12 cellular contexts compared by ENCODE assay signal in the genomic region with DNA sequence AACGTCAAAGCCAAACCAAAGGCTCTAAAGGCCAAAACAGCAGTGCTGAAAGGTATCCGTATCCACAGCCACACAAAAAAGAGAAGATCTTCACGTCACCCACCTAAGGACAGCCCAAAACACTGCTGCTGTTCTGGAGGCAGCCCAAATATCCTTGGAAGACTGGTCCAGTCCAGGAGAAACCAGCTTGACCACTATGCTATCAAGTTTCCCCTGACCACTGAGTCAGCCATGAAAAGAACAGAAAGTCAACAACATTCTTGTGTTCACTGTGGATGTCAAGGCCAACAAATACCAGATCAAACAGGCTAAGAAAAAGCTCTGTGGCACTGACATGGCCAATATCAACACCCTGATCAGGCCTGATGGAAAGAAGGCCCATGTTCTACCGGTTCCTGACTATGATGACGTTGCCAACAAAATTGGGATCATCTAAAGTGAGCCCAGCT. TPM values are rescaled to one million over a fixed set of nuclear protein-coding genes. Genes with fewer than 3 reads are reported as not detected.
DNase-seq lines count a peak whose midpoint lies in the region; ATAC-seq, FAIRE-seq and TF ChIP-seq lines count a peak whose summit lies in the region.
"Had no signal": no experiment of that assay in that cellular context is flagged by ENCODE, and none has a peak within 500 bp of the region (broad histone marks: within the 10 kb centered on the region; RNA-seq: fewer than 3 reads in every experiment).

No MANE protein-coding gene starts in this region.

- POLR2A ChIA-PET in K562 (lab: Yijun Ruan, JAX) (interaction anchor here (1.8 to 2.2 kb wide), 2 partner anchors 9 to 12 kb away, joined by 4 to 5 read pairs; no protein-coding TSS in a partner anchor), HepG2 (lab: Yijun Ruan, JAX) (interaction anchor here (1.1 to 1.5 kb wide), 3 partner anchors 8 to 121 kb away, joined by 3 to 11 read pairs (median 4); partner anchors contain the start of genes ARID4B and GGPS1)

- no peak for TF ChIP-seq CTCF in HFFc6 (IDR thresholded peaks at IDR 0.05)
- no peak for TF ChIP-seq CTCF in K562 (IDR thresholded peaks at IDR 0.05 in 2 of 3, conservative IDR thresholded peaks at IDR 0.05 in 1 of 3; ENCODE audit: insufficient read depth in 2 of 3, low read depth in 1 of 3, low read length in 3 of 3)
- no peak for TF ChIP-seq CTCF in HepG2 (CRISPR knock-in tag; IDR thresholded peaks at IDR 0.05)
- TF ChIP-seq CTCF in spleen (IDR thresholded peaks at IDR 0.05 in 8 of 11, conservative IDR thresholded peaks at IDR 0.05 in 3 of 11): no peak

- intact Hi-C loops in K562 (cut with micrococcal nuclease) (no loop called here), HepG2 (cut with micrococcal nuclease; ENCODE audit: unreplicated experiment) (no loop called here), spleen (cut with DNase I; ENCODE audit: low total_unique reads) (no loop called here)

- FAIRE-seq in K562 (lab: Jason Lieb, UNC) (peak; percentile 6), HepG2 (lab: Jason Lieb, UNC) (peak; percentile 85)

- TF ChIP-seq EP300 in K562 (IDR thresholded peaks at IDR 0.05; ENCODE audit: low read length): no peak
- TF ChIP-seq EP300 in HepG2 (IDR thresholded peaks at IDR 0.05; ENCODE audit: low read depth in 2 of 2, low read length in 2 of 2): peak in 1 of 2 experiments; percentile 85; a peak in 2 of 4 replicates
- TF ChIP-seq EP300 in HepG2 (CRISPR knock-in tag; IDR thresholded peaks at IDR 0.05; ENCODE audit: borderline replicate concordance): peak; percentile 84

- TF ChIP-seq RAD21 in K562 (CRISPR knock-in tag; conservative IDR thresholded peaks at IDR 0.05 in 1 of 2, IDR thresholded peaks at IDR 0.05 in 1 of 2) (no peak), HepG2 (CRISPR knock-in tag; IDR thresholded peaks at IDR 0.05) (no peak)

- peak overlapping the region; percentile 61 for H3K27ac Mint-ChIP-seq in HFFc6

- peaks cover 5% of the 10 kb centered on the region; the same call in 1 of the 2 replicates for H3K36me3 Mint-ChIP-seq in HFFc6 (ENCODE audit: low read depth)

- H3K79me2 ChIP-seq in ACC112 (ENCODE audit: control insufficient read depth, insufficient read depth, low read length, unreplicated experiment) (peaks cover 76% of the 10 kb centered on the region), K562 (ENCODE audit: control insufficient read depth, insufficient read depth, low read length) (peaks cover 96% of the 10 kb centered on the region), HepG2 (ENCODE audit: insufficient read depth, low read length) (peaks cover 90% of the 10 kb centered on the region)

- H3K27me3 ChIP-seq in ACC112 (ENCODE audit: insufficient read depth, low read length): no peaks in the 10 kb centered on the region
- H3K27me3 ChIP-seq in K562 (ENCODE audit: control insufficient read depth in 2 of 2, insufficient read depth in 2 of 2, low read length in 2 of 2): no peaks in the 10 kb centered on the region
- no peaks in the 10 kb centered on the region for H3K27me3 ChIP-seq in HepG2 (ENCODE audit: control insufficient read depth in 1 of 2, insufficient read depth in 2 of 2, low read length in 2 of 2)
- H3K27me3 ChIP-seq in spleen (replicated peaks in 1 of 7): no peaks in the 10 kb centered on the region

- BruUV-seq in K562 (replicated peaks; lab: Mats Ljungman, UMichigan): no TSS peak
- BruUV-seq in HepG2 (replicated peaks; lab: Mats Ljungman, UMichigan): no TSS peak

- peaks cover 3% of the 10 kb centered on the region for H3K9me1 ChIP-seq in K562 (ENCODE audit: control insufficient read depth, insufficient read depth, low read length)

- peak overlapping the region; percentile 24 for H3K4me2 ChIP-seq in K562 (ENCODE audit: insufficient read depth, low read length)
- peak overlapping the region; percentile 54 for H3K4me2 ChIP-seq in HepG2 (ENCODE audit: low read depth, low read length)

- H3K9me3 ChIP-seq in K562 (replicated peaks; ENCODE audit: control insufficient read depth, insufficient read depth, low read depth, low read length) (no peaks in the 10 kb centered on the region), HepG2 (ENCODE audit: low read length) (no peaks in the 10 kb centered on the region), spleen (peaks cover 0 to 20% (median 10%) of the 10 kb centered on the region in 8 donors)

- H4K20me1 ChIP-seq in K562 (replicated peaks; ENCODE audit: control insufficient read depth, insufficient read depth, low read length): peaks cover 21% of the 10 kb centered on the region; the same call in 1 of the 2 replicates
- peaks cover 36% of the 10 kb centered on the region for H4K20me1 ChIP-seq in HepG2 (ENCODE audit: insufficient read depth, low read length)

- H3K27me3 Mint-ChIP-seq in HFFc6 (ENCODE audit: insufficient read depth): no peaks in the 10 kb centered on the region; the same call in 1 of the 2 replicates

- H3K27ac ChIP-seq in ACC112 (ENCODE audit: low read depth, low read length): peak overlapping the region; percentile 38
- peak overlapping the region; percentile 54 for H3K27ac ChIP-seq in K562 (ENCODE audit: extremely low read depth, low read depth, low read length)
- H3K27ac ChIP-seq in HepG2 (ENCODE audit: extremely low read length, insufficient read depth, low read length): peak overlapping the region; percentile 57
- peak overlapping the region in 4 of 8 donors; percentile 36 to 69 (median 47) for H3K27ac ChIP-seq in spleen
- H3K27ac ChIP-seq: WERI-Rb-1 had no signal

- H2AFZ ChIP-seq in ACC112 (ENCODE audit: low read length, unreplicated experiment) (no peak overlapping the region), K562 (ENCODE audit: low read depth, low read length) (no peak overlapping the region), HepG2 (ENCODE audit: low read length) (no peak overlapping the region)

- no peaks in the 10 kb centered on the region for H3K9me3 Mint-ChIP-seq in HFFc6

- H3K36me3 ChIP-seq in ACC112 (ENCODE audit: insufficient read depth, low read length) (peaks cover 3% of the 10 kb centered on the region; the same call in 1 of the 2 replicates), K562 (ENCODE audit: control insufficient read depth, insufficient read depth, low read length) (no peaks in the 10 kb centered on the region), HepG2 (replicated peaks in 1 of 2; ENCODE audit: control insufficient read depth in 1 of 2, insufficient read depth in 2 of 2, low read length in 2 of 2) (no peaks in the 10 kb centered on the region), spleen (no peaks in the 10 kb centered on the region)

- H3K4me3 ChIP-seq in ACC112 (ENCODE audit: low read depth, low read length) (no peak overlapping the region), K562 (no peak overlapping the region), HepG2 (replicated peaks in 1 of 3; ENCODE audit: insufficient read depth in 1 of 3, low read depth in 2 of 3, low read length in 3 of 3) (no peak overlapping the region), spleen (no peak overlapping the region)

- ATAC-seq in K562 (peak; percentile 7), HepG2 (peak; percentile 97), GM18517 (IDR thresholded peaks at IDR 0.05; ENCODE audit: unreplicated experiment) (no peak)
- ATAC-seq: right cardiac atrium had no signal

- peak; percentile 10 for DNase-seq in HFFc6
- DNase-seq in K562 (ENCODE audit: extremely low read depth in 1 of 4, low spot score in 3 of 4): peak in 1 of 4 experiments; percentile 51
- peak; percentile 92 for DNase-seq in HepG2 (ENCODE audit: low spot score)
- no peak for DNase-seq in NCI-H2081 (lab: John Stamatoyannopoulos, UW)
- DNase-seq in spleen: no peak
- no peak for DNase-seq in C1 segment of cervical spinal cord (lab: John Stamatoyannopoulos, UW)
- DNase-seq: KG1; right cardiac atrium; stimulated activated naive CD4-positive, alpha-beta T cell; WERI-Rb-1 had no signal

- H3K4me1 Mint-ChIP-seq in HFFc6 (ENCODE audit: low read depth): peaks cover 25% of the 10 kb centered on the region

- CTCF ChIA-PET in K562 (lab: Yijun Ruan, JAX; ENCODE audit: low intra/inter-chr PET ratio) (no interaction called here), HepG2 (lab: Yijun Ruan, JAX; ENCODE audit: low intra/inter-chr PET ratio, low total read pairs) (no interaction called here)

- H3K9ac ChIP-seq in K562 (ENCODE audit: insufficient read depth in 1 of 2, low read depth in 2 of 2, low read length in 2 of 2) (peak overlapping the region; percentile 9 to 74; a peak in 1 of 4 replicates), HepG2 (ENCODE audit: insufficient read depth, low read depth, low read length) (no peak overlapping the region)

- no peak overlapping the region for H3K4me3 Mint-ChIP-seq in HFFc6

- in situ Hi-C loops in K562 (cut with MboI): no loop called here
- in situ Hi-C loops in HepG2 (cut with HindIII; ENCODE audit: extremely low pct_ligation_motif_present, low pct_unique_long_range_greater_than_20kb): no loop called here

- no peak for TF ChIP-seq POLR2A in K562 (conservative IDR thresholded peaks at IDR 0.05)
- no peak for TF ChIP-seq POLR2A in HepG2 (IDR thresholded peaks at IDR 0.05; ENCODE audit: insufficient read depth in 1 of 2, low read depth in 2 of 2, low read length in 2 of 2)
- no peak for TF ChIP-seq POLR2A in spleen (IDR thresholded peaks at IDR 0.05)

- H3K4me1 ChIP-seq in ACC112 (ENCODE audit: control insufficient read depth, insufficient read depth, low read length, unreplicated experiment) (peaks cover 3% of the 10 kb centered on the region), K562 (replicated peaks in 1 of 2; ENCODE audit: control insufficient read depth in 2 of 2, insufficient read depth in 2 of 2, low read length in 2 of 2) (peaks cover 17 to 37% of the 10 kb centered on the region in 2 experiments), HepG2 (ENCODE audit: insufficient read depth, low read length) (peaks cover 71% of the 10 kb centered on the region), spleen (peaks cover 12 to 97% (median 75%) of the 10 kb centered on the region in 6 donors)

- WGBS in K562 (ENCODE audit: insufficient coverage, low coverage, missing lambda C conversion rate): 53% methylated on average over 5 of the region's 5 CpGs
- WGBS in HepG2 (ENCODE audit: low lambda C conversion rate): 28% methylated on average over 5 of the region's 5 CpGs
- WGBS in spleen, 5 donors: 91 to 97% (median 93%) methylated on average over 5 of the region's 5 CpGs

RNA-seq across cellular contexts. Expression of gene ARID4B, which starts 32.1 kb away (rescaled TPM):
- 10 to 100 TPM; 19.4 to 22.8 (median 20.5) TPM for total RNA-seq in HFFc6 (2021; fragmentation: NEBNext Ultra II Directional; extraction: Animal tissue kit (Norgen Biotek cat#: 25700))
- 87.6 and 197 TPM in 2 replicates for total RNA-seq in K562 (2011; cell fraction: chromatin; rRNA removed; ENCODE audit: low replicate concordance)
- total RNA-seq in K562 (2011; cell fraction: nucleolus; rRNA removed): 58.9 and 75.1 TPM in 2 replicates
- 72.0 and 86.5 TPM in 2 replicates for total RNA-seq in K562 (2011; cell fraction: nucleoplasm; rRNA removed)
- 23.6 and 37.2 TPM in 2 replicates for total RNA-seq in K562 (2014; rRNA removed)
- total RNA-seq in K562 (2014; rRNA removed; fragmentation: Illumina TruSeq; extraction: Trizol): 37.9 and 42.9 TPM in 2 replicates
- total RNA-seq in K562 (2015; rRNA removed; fragmentation: Illumina TruSeq; extraction: Trizol): 33.3 and 38.9 TPM in 2 replicates
- total RNA-seq in K562 (2021): 24.2 and 24.4 TPM in 2 replicates
- polyA plus RNA-seq in K562 (2011; rRNA removed): 12.3 and 17.7 TPM in 2 replicates
- polyA plus RNA-seq in K562 (2011; cell fraction: cytosol; rRNA removed): 2.4 and 4.6 TPM in 2 replicates
- polyA plus RNA-seq in K562 (2011; cell fraction: nucleus; rRNA removed): 22.1 and 25.6 TPM in 2 replicates
- 12.7 and 14.0 TPM in 2 replicates for polyA plus RNA-seq in K562 (2012)
- polyA plus RNA-seq in K562 (2014; fragmentation: Illumina TruSeq; extraction: Trizol): 16.9 and 18.5 TPM in 2 replicates
- polyA plus RNA-seq in K562 (2014; fragmentation: Nextera tagmentation; extraction: Ambion mirVana): 10 to 100 TPM in 1 of 2 experiments, 1 to 10 TPM in 1; 8.4 to 11.8 TPM
- polyA plus RNA-seq in K562 (2014; rRNA removed): 13.1 and 14.3 TPM in 2 replicates
- polyA minus RNA-seq in K562 (2011; rRNA and poly(A)+ RNA removed): 50.5 and 54.9 TPM in 2 replicates
- 16.7 and 29.3 TPM in 2 replicates for polyA minus RNA-seq in K562 (2011; cell fraction: cytosol; rRNA and poly(A)+ RNA removed)
- polyA minus RNA-seq in K562 (2011; cell fraction: nucleus; rRNA and poly(A)+ RNA removed): 34.6 and 80.0 TPM in 2 replicates
- total RNA-seq in HepG2 (2016; rRNA removed; fragmentation: Illumina TruSeq; extraction: Trizol): 24.6 and 26.9 TPM in 2 replicates
- 3.6 and 6.4 TPM in 2 replicates for total RNA-seq in HepG2 (2016; cell fraction: cytosol; rRNA removed; fragmentation: Illumina TruSeq; extraction: Trizol; ENCODE audit: low read depth)
- total RNA-seq in HepG2 (2016; cell fraction: insoluble cytoplasmic fraction; rRNA removed; fragmentation: Illumina TruSeq; extraction: Trizol): 25.3 and 26.7 TPM in 2 replicates
- total RNA-seq in HepG2 (2016; cell fraction: membrane; rRNA removed; fragmentation: Illumina TruSeq; extraction: Trizol): 6.4 and 8.2 TPM in 2 replicates
- total RNA-seq in HepG2 (2016; cell fraction: nucleus; rRNA removed; fragmentation: Illumina TruSeq; extraction: Trizol): 40.1 and 45.0 TPM in 2 replicates
- 7.2 and 9.7 TPM in 2 replicates for polyA plus RNA-seq in HepG2 (2011; rRNA removed)
- polyA plus RNA-seq in HepG2 (2011; cell fraction: cytosol; rRNA removed): 3.3 and 4.4 TPM in 2 replicates
- 12.9 and 13.1 TPM in 2 replicates for polyA plus RNA-seq in HepG2 (2011; cell fraction: nucleus; rRNA removed)
- polyA plus RNA-seq in HepG2 (2012): 13.4 and 18.5 TPM in 2 replicates
- 0.25 and 0.27 TPM in 2 replicates for polyA plus RNA-seq in HepG2 (2016; cell fraction: cytosol; fragmentation: Illumina TruSeq; extraction: Trizol; ENCODE audit: low read depth)
- polyA plus RNA-seq in HepG2 (2016; cell fraction: insoluble cytoplasmic fraction; fragmentation: Illumina TruSeq; extraction: Trizol; ENCODE audit: low read depth): 14.8 and 15.4 TPM in 2 replicates
- 0.92 and 0.98 TPM in 2 replicates for polyA plus RNA-seq in HepG2 (2016; cell fraction: membrane; fragmentation: Illumina TruSeq; extraction: Trizol; ENCODE audit: low read depth)
- 30.0 and 32.3 TPM in 2 replicates for polyA plus RNA-seq in HepG2 (2016; cell fraction: nucleus; fragmentation: Illumina TruSeq; extraction: Trizol; ENCODE audit: insufficient read depth, low read depth)
- polyA minus RNA-seq in HepG2 (2011; rRNA and poly(A)+ RNA removed; ENCODE audit: low replicate concordance): 9.7 and 16.5 TPM in 2 replicates
- 10.8 and 14.8 TPM in 2 replicates for polyA minus RNA-seq in HepG2 (2011; cell fraction: cytosol; rRNA and poly(A)+ RNA removed)
- polyA minus RNA-seq in HepG2 (2011; cell fraction: nucleus; rRNA and poly(A)+ RNA removed): 73.5 and 86.1 TPM in 2 replicates
- total RNA-seq in spleen: 10 to 100 TPM; 61.4 to 82.0 (median 67.5) TPM
- polyA plus RNA-seq in spleen: 10 to 100 TPM; 13.2 to 21.0 (median 20.5) TPM

RNA-seq across cellular contexts. Expression of gene GGPS1, which starts 32.4 kb away (rescaled TPM):
- total RNA-seq in HFFc6 (2021; fragmentation: NEBNext Ultra II Directional; extraction: Animal tissue kit (Norgen Biotek cat#: 25700)): 10 to 100 TPM; 24.9 to 31.0 (median 26.7) TPM
- 7.8 and 28.4 TPM in 2 replicates for total RNA-seq in K562 (2011; cell fraction: chromatin; rRNA removed; ENCODE audit: low replicate concordance)
- total RNA-seq in K562 (2011; cell fraction: nucleolus; rRNA removed): 5.3 and 8.7 TPM in 2 replicates
- total RNA-seq in K562 (2011; cell fraction: nucleoplasm; rRNA removed): 15.0 and 24.5 TPM in 2 replicates
- total RNA-seq in K562 (2014; rRNA removed): 18.8 and 29.7 TPM in 2 replicates
- total RNA-seq in K562 (2014; rRNA removed; fragmentation: Illumina TruSeq; extraction: Trizol): 50.3 and 66.8 TPM in 2 replicates
- 35.6 and 36.7 TPM in 2 replicates for total RNA-seq in K562 (2015; rRNA removed; fragmentation: Illumina TruSeq; extraction: Trizol)
- total RNA-seq in K562 (2021): 56.3 and 59.1 TPM in 2 replicates
- 79.2 and 98.2 TPM in 2 replicates for polyA plus RNA-seq in K562 (2011; rRNA removed)
- 25.8 and 49.3 TPM in 2 replicates for polyA plus RNA-seq in K562 (2011; cell fraction: cytosol; rRNA removed)
- polyA plus RNA-seq in K562 (2011; cell fraction: nucleus; rRNA removed): 17.2 and 24.5 TPM in 2 replicates
- 39.7 and 48.5 TPM in 2 replicates for polyA plus RNA-seq in K562 (2012)
- polyA plus RNA-seq in K562 (2014; fragmentation: Illumina TruSeq; extraction: Trizol): 70.4 and 72.1 TPM in 2 replicates
- polyA plus RNA-seq in K562 (2014; fragmentation: Nextera tagmentation; extraction: Ambion mirVana): 100 to 1,000 TPM in 1 of 2 experiments, 10 to 100 TPM in 1; 97.8 to 104 TPM
- 45.5 and 47.2 TPM in 2 replicates for polyA plus RNA-seq in K562 (2014; rRNA removed)
- polyA minus RNA-seq in K562 (2011; rRNA and poly(A)+ RNA removed): 53.9 and 65.6 TPM in 2 replicates
- 21.8 and 24.4 TPM in 2 replicates for polyA minus RNA-seq in K562 (2011; cell fraction: cytosol; rRNA and poly(A)+ RNA removed)
- polyA minus RNA-seq in K562 (2011; cell fraction: nucleus; rRNA and poly(A)+ RNA removed): 6.7 and 18.1 TPM in 2 replicates
- total RNA-seq in HepG2 (2016; rRNA removed; fragmentation: Illumina TruSeq; extraction: Trizol): 42.6 and 59.1 TPM in 2 replicates
- 21.5 and 21.8 TPM in 2 replicates for total RNA-seq in HepG2 (2016; cell fraction: cytosol; rRNA removed; fragmentation: Illumina TruSeq; extraction: Trizol; ENCODE audit: low read depth)
- 38.1 and 62.2 TPM in 2 replicates for total RNA-seq in HepG2 (2016; cell fraction: insoluble cytoplasmic fraction; rRNA removed; fragmentation: Illumina TruSeq; extraction: Trizol)
- 37.1 and 44.7 TPM in 2 replicates for total RNA-seq in HepG2 (2016; cell fraction: membrane; rRNA removed; fragmentation: Illumina TruSeq; extraction: Trizol)
- 11.9 and 16.2 TPM in 2 replicates for total RNA-seq in HepG2 (2016; cell fraction: nucleus; rRNA removed; fragmentation: Illumina TruSeq; extraction: Trizol)
- 25.8 and 28.8 TPM in 2 replicates for polyA plus RNA-seq in HepG2 (2011; rRNA removed)
- 12.9 and 22.2 TPM in 2 replicates for polyA plus RNA-seq in HepG2 (2011; cell fraction: cytosol; rRNA removed)
- 4.4 and 11.2 TPM in 2 replicates for polyA plus RNA-seq in HepG2 (2011; cell fraction: nucleus; rRNA removed)
- 30.9 and 36.8 TPM in 2 replicates for polyA plus RNA-seq in HepG2 (2012)
- polyA plus RNA-seq in HepG2 (2016; cell fraction: cytosol; fragmentation: Illumina TruSeq; extraction: Trizol; ENCODE audit: low read depth): 11.2 and 11.4 TPM in 2 replicates
- 59.2 and 60.3 TPM in 2 replicates for polyA plus RNA-seq in HepG2 (2016; cell fraction: insoluble cytoplasmic fraction; fragmentation: Illumina TruSeq; extraction: Trizol; ENCODE audit: low read depth)
- 29.1 and 29.2 TPM in 2 replicates for polyA plus RNA-seq in HepG2 (2016; cell fraction: membrane; fragmentation: Illumina TruSeq; extraction: Trizol; ENCODE audit: low read depth)
- 24.5 and 28.8 TPM in 2 replicates for polyA plus RNA-seq in HepG2 (2016; cell fraction: nucleus; fragmentation: Illumina TruSeq; extraction: Trizol; ENCODE audit: insufficient read depth, low read depth)
- 17.0 and 17.9 TPM in 2 replicates for polyA minus RNA-seq in HepG2 (2011; rRNA and poly(A)+ RNA removed; ENCODE audit: low replicate concordance)
- polyA minus RNA-seq in HepG2 (2011; cell fraction: cytosol; rRNA and poly(A)+ RNA removed): 15.0 and 19.9 TPM in 2 replicates
- 11.3 and 17.7 TPM in 2 replicates for polyA minus RNA-seq in HepG2 (2011; cell fraction: nucleus; rRNA and poly(A)+ RNA removed)
- 10 to 100 TPM; 23.6 to 34.9 (median 25.9) TPM for total RNA-seq in spleen
- 10 to 100 TPM; 24.6 to 27.7 (median 25.7) TPM for polyA plus RNA-seq in spleen

Comparison
In these comparisons a context has a peak if more than half of its experiments do, and no peak if none do; other contexts are left out.
1. DNase-seq: peak in HFFc6 (single experiment) and HepG2 (single experiment); none in NCI-H2081 (0 of 2), spleen (single experiment) and C1 segment of cervical spinal cord (0 of 14).